1 cellular context compared by ENCODE assay signal in the genomic region with DNA sequence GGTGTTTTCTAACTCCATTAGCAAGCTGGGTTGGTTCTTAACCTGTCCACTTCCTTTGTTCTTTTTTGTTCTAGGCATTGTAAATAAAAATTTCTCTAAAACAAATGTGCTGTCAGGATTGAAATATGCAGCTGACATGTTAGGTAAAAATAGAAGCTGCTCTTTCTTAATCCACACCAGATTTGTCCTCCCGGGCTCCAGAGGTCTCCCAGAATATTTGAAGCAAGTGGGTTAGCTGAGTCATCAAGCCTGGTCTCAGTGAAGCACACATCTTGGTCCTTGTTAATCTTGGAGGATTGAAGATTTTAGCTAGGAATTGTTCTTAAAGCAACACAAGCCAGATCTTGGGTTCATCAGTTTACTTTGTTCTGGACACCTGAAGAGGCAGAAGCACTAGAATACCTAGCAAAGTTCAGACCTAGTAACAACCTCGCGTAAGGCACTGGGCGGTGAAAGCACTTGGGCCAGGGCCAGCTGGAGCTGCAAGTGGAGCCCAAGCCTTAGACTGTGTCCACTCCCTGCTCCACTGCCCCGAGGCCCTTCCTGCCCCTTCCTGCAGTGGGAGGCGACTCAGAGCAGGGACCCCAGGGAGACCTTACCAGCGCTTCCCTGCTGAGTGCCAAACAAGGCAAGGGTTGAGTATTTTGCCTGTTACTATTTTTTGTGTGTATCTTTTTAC.
A peak's percentile ranks its signal among the peaks of the same experiment; 100 is the strongest.
TF ChIP-seq lines count a peak whose summit lies in the region.

No MANE protein-coding gene starts in this region.

TF ChIP-seq in HepG2, 621 proteins besides CTCF, POLR2A, EP300 and RAD21 (continued from another document):
- TF ChIP-seq, protein P1, sequence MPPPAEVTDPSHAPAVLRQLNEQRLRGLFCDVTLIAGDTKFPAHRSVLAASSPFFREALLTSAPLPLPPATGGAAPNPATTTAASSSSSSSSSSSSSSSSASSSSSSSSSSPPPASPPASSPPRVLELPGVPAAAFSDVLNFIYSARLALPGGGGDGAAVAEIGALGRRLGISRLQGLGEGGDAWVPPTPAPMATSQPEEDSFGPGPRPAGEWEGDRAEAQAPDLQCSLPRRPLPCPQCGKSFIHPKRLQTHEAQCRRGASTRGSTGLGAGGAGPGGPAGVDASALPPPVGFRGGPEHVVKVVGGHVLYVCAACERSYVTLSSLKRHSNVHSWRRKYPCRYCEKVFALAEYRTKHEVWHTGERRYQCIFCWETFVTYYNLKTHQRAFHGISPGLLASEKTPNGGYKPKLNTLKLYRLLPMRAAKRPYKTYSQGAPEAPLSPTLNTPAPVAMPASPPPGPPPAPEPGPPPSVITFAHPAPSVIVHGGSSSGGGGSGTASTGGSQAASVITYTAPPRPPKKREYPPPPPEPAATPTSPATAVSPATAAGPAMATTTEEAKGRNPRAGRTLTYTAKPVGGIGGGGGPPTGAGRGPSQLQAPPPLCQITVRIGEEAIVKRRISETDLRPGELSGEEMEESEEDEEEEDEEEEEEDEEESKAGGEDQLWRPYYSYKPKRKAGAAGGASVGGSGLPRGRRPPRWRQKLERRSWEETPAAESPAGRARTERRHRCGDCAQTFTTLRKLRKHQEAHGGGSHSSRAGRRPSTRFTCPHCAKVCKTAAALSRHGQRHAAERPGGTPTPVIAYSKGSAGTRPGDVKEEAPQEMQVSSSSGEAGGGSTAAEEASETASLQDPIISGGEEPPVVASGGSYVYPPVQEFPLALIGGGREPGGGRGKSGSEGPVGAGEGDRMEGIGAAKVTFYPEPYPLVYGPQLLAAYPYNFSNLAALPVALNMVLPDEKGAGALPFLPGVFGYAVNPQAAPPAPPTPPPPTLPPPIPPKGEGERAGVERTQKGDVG (CRISPR knock-in tag; IDR thresholded peaks at IDR 0.05; ENCODE audit: borderline replicate concordance), result 0 out of 2 replicates have a peak, but pooled peaks have one; percentile 47
- TF ChIP-seq THYN1 (CRISPR knock-in tag; IDR thresholded peaks at IDR 0.05; ENCODE audit: borderline replicate concordance, low read depth) (no peak), ZNF687 (CRISPR knock-in tag; IDR thresholded peaks at IDR 0.05) (peak; percentile 44; the same call in 1 of the 2 replicates)
